1 cellular context compared by ENCODE assay signal in genomic region chr4:153651961-153652784, GRCh38.
TF ChIP-seq lines count a peak whose summit lies in the region.

No MANE protein-coding gene starts in this region.

TF ChIP-seq in liver, 16 proteins besides CTCF, POLR2A, EP300 and RAD21 (continued from another document):
- TF ChIP-seq, protein P1, sequence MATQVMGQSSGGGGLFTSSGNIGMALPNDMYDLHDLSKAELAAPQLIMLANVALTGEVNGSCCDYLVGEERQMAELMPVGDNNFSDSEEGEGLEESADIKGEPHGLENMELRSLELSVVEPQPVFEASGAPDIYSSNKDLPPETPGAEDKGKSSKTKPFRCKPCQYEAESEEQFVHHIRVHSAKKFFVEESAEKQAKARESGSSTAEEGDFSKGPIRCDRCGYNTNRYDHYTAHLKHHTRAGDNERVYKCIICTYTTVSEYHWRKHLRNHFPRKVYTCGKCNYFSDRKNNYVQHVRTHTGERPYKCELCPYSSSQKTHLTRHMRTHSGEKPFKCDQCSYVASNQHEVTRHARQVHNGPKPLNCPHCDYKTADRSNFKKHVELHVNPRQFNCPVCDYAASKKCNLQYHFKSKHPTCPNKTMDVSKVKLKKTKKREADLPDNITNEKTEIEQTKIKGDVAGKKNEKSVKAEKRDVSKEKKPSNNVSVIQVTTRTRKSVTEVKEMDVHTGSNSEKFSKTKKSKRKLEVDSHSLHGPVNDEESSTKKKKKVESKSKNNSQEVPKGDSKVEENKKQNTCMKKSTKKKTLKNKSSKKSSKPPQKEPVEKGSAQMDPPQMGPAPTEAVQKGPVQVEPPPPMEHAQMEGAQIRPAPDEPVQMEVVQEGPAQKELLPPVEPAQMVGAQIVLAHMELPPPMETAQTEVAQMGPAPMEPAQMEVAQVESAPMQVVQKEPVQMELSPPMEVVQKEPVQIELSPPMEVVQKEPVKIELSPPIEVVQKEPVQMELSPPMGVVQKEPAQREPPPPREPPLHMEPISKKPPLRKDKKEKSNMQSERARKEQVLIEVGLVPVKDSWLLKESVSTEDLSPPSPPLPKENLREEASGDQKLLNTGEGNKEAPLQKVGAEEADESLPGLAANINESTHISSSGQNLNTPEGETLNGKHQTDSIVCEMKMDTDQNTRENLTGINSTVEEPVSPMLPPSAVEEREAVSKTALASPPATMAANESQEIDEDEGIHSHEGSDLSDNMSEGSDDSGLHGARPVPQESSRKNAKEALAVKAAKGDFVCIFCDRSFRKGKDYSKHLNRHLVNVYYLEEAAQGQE (IDR thresholded peaks at IDR 0.05), result no peak
- TF ChIP-seq FOXA1 (IDR thresholded peaks at IDR 0.05), result no peak
- TF ChIP-seq JUND (IDR thresholded peaks at IDR 0.05), result no peak
- no peak for TF ChIP-seq RXRA (IDR thresholded peaks at IDR 0.05)
- no peak for TF ChIP-seq NR2F2 (IDR thresholded peaks at IDR 0.05)
- TF ChIP-seq HNF4G (IDR thresholded peaks at IDR 0.05), result no peak
- TF ChIP-seq SP1 (IDR thresholded peaks at IDR 0.05), result no peak
- no peak for TF ChIP-seq GABPA (IDR thresholded peaks at IDR 0.05 in 1 of 2, conservative IDR thresholded peaks at IDR 0.05 in 1 of 2)
- TF ChIP-seq, protein P2, sequence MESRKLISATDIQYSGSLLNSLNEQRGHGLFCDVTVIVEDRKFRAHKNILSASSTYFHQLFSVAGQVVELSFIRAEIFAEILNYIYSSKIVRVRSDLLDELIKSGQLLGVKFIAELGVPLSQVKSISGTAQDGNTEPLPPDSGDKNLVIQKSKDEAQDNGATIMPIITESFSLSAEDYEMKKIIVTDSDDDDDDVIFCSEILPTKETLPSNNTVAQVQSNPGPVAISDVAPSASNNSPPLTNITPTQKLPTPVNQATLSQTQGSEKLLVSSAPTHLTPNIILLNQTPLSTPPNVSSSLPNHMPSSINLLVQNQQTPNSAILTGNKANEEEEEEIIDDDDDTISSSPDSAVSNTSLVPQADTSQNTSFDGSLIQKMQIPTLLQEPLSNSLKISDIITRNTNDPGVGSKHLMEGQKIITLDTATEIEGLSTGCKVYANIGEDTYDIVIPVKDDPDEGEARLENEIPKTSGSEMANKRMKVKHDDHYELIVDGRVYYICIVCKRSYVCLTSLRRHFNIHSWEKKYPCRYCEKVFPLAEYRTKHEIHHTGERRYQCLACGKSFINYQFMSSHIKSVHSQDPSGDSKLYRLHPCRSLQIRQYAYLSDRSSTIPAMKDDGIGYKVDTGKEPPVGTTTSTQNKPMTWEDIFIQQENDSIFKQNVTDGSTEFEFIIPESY (IDR thresholded peaks at IDR 0.05), result no peak
- no peak for TF ChIP-seq EGR1 (IDR thresholded peaks at IDR 0.05; ENCODE audit: low read depth in 2 of 2)
- TF ChIP-seq YY1 (IDR thresholded peaks at IDR 0.05), result no peak
- TF ChIP-seq, protein P3, sequence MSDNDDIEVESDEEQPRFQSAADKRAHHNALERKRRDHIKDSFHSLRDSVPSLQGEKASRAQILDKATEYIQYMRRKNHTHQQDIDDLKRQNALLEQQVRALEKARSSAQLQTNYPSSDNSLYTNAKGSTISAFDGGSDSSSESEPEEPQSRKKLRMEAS (IDR thresholded peaks at IDR 0.05), result no peak
- no peak for TF ChIP-seq HNF4A (conservative IDR thresholded peaks at IDR 0.05)
